8 cellular contexts compared by ENCODE assay signal in genomic region chr2:128232965-128233789, GRCh38.
DNase-seq lines count a peak whose midpoint lies in the region; ATAC-seq and TF ChIP-seq lines count a peak whose summit lies in the region.

No MANE protein-coding gene starts in this region.

- ATAC-seq in GM18873 (IDR thresholded peaks at IDR 0.05; ENCODE audit: low FRiP score, unreplicated experiment) (peak; percentile 93), HG03139 (IDR thresholded peaks at IDR 0.05; ENCODE audit: unreplicated experiment) (peak; percentile 98), left colon (peak; percentile 93)

- peaks cover 13% of the 10 kb centered on the region for H3K27me3 Mint-ChIP-seq in activated CD4-positive, alpha-beta T cell treated with anti-CD3 and anti-CD28 coated beads, Interleukin-2, amount 10 ng/mL, durations not matched to agents 24 days and 14 days

- no peaks in the 10 kb centered on the region for H3K36me3 Mint-ChIP-seq in activated CD4-positive, alpha-beta T cell treated with anti-CD3 and anti-CD28 coated beads, Interleukin-2, amount 10 ng/mL, durations not matched to agents 24 days and 14 days (ENCODE audit: low read depth)

- TF ChIP-seq CTCF in AG09309 (IDR thresholded peaks at IDR 0.05; ENCODE audit: control insufficient read depth, insufficient read depth, low read depth, low read length, missing control alignments) (peak; percentile 90), coronary artery (IDR thresholded peaks at IDR 0.05) (peak; percentile 84)

- H3K4me1 Mint-ChIP-seq in activated CD4-positive, alpha-beta T cell treated with anti-CD3 and anti-CD28 coated beads, Interleukin-2, amount 10 ng/mL, durations not matched to agents 24 days and 14 days = peaks cover 2% of the 10 kb centered on the region

- intact Hi-C loops in activated CD4-positive, alpha-beta T cell treated with anti-CD3 and anti-CD28 coated beads, Interleukin-2, amount 10 ng/mL, durations not matched to agents 24 days and 14 days (cut with micrococcal nuclease) = loop anchor here (1.0 kb wide), 2 partner anchors 54 to 170 kb away; no protein-coding TSS in a partner anchor
- intact Hi-C loops in left colon (cut with DNase I, micrococcal nuclease) = no loop called here

- H3K9me3 Mint-ChIP-seq in activated CD4-positive, alpha-beta T cell treated with anti-CD3 and anti-CD28 coated beads, Interleukin-2, amount 10 ng/mL, durations not matched to agents 24 days and 14 days = no peaks in the 10 kb centered on the region

- no peak overlapping the region for H3K27ac Mint-ChIP-seq in activated CD4-positive, alpha-beta T cell treated with anti-CD3 and anti-CD28 coated beads, Interleukin-2, amount 10 ng/mL, durations not matched to agents 24 days and 14 days

- DNase-seq in AG09309 (ENCODE audit: low read depth) = peak; percentile 7
- peak; percentile 46 to 73 for DNase-seq in NCI-H446 (lab: John Stamatoyannopoulos, UW)
- peak; percentile 95 for DNase-seq in activated CD4-positive, alpha-beta T cell treated with anti-CD3 and anti-CD28 coated beads, Interleukin-2, amount 10 ng/mL, durations not matched to agents 24 days and 14 days
- DNase-seq in coronary artery (ENCODE audit: low spot score) = peak; percentile 81
- peak; percentile 89 to 95 for DNase-seq in left colon
- DNase-seq in stimulated activated CD4-positive, alpha-beta T cell treated with anti-CD3 and anti-CD28 coated beads, Interleukin-1b, Interleukin-23, amount 100 ng/mL, for 24 hours (ENCODE audit: low read depth in 4 of 4, low spot score in 1 of 4) = peak; percentile 64 to 84 (median 76)

- peak overlapping the region in 1 of 2 donors; percentile 45 for H3K27ac ChIP-seq in coronary artery

- H3K4me3 ChIP-seq in AG09309 (ENCODE audit: control insufficient read depth, low read depth, low read length) = peak overlapping the region; percentile 55
- peak overlapping the region; percentile 69 for H3K4me3 ChIP-seq in coronary artery

- H3K4me3 Mint-ChIP-seq in activated CD4-positive, alpha-beta T cell treated with anti-CD3 and anti-CD28 coated beads, Interleukin-2, amount 10 ng/mL, durations not matched to agents 24 days and 14 days = peak overlapping the region; percentile 80

Comparison
In these comparisons a context has a peak if more than half of its experiments do, and no peak if none do; other contexts are left out.
1. DNase-seq: peak in every context shown above with its lines; median percentile 95 in activated CD4-positive, alpha-beta T cell treated with anti-CD3 and anti-CD28 coated beads, Interleukin-2, amount 10 ng/mL, durations not matched to agents 24 days and 14 days; 92 in left colon; 81 in coronary artery; 76 in stimulated activated CD4-positive, alpha-beta T cell treated with anti-CD3 and anti-CD28 coated beads, Interleukin-1b, Interleukin-23, amount 100 ng/mL, for 24 hours; 60 in NCI-H446; 7 in AG09309.